18 cellular contexts compared by ENCODE assay signal in the genomic region with DNA sequence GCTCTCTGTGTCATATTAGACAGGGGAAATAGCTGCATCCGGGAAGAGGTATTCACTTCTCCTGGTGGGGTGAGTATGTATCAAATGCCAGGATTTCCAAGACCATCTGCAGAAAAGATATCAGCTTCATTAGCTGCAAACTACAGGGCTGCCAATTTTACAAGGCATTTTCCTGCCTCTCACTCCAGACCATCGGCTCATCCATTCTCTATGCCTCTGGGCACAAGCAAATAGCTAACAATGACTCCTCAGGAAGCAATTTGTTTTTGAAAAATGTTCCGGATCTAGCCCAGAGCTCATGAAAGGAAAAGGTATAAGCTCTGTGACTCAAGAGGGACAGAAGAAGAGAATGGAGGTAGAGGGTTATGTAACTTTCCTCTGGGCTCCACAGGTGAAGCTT. TPM values are rescaled to one million over a fixed set of nuclear protein-coding genes. Genes with fewer than 3 reads are reported as not detected.
DNase-seq lines count a peak whose midpoint lies in the region; ATAC-seq and TF ChIP-seq lines count a peak whose summit lies in the region.
"Had no signal": no experiment of that assay in that cellular context is flagged by ENCODE, and none has a peak within 500 bp of the region (broad histone marks: within the 10 kb centered on the region; RNA-seq: fewer than 3 reads in every experiment).

No MANE protein-coding gene starts in this region.

- H3K79me2 ChIP-seq in GM23248 (ENCODE audit: insufficient read depth) (no peaks in the 10 kb centered on the region), PC-3 (ENCODE audit: low read length) (no peaks in the 10 kb centered on the region)

- WGBS in GM23248 (ENCODE audit: low coverage in 1 of 2, low lambda C conversion rate in 2 of 2, missing lambda C conversion rate in 2 of 2), 2 experiments = 69 to 78% methylated on average over 3 of the region's 3 CpGs
- 48 to 62% methylated on average over 3 of the region's 3 CpGs for WGBS in heart right ventricle, 2 donors

- intact Hi-C loops in PC-3 (cut with micrococcal nuclease) = loop anchor here (1.0 kb wide), 2 partner anchors 9 to 13 kb away; no protein-coding TSS in a partner anchor
- intact Hi-C loops in gastrocnemius medialis (cut with DNase I; ENCODE audit: low total_unique reads) = no loop called here
- intact Hi-C loops in sciatic nerve (cut with DNase I) = no loop called here
- intact Hi-C loops in heart right ventricle (cut with DNase I) = no loop called here

- POLR2A ChIA-PET in PC-3 (lab: Charles Lee; ENCODE audit: unreplicated experiment) = interaction anchor here (0.5 to 1.1 kb wide), 7 partner anchors 8 to 1239 kb away, joined by 3 to 26 read pairs (median 4); no protein-coding TSS in a partner anchor

- H3K9ac ChIP-seq in GM23248 (no peak overlapping the region), PC-3 (ENCODE audit: low read length) (peak overlapping the region; percentile 21)

- H3K27ac ChIP-seq in GM23248 (no peak overlapping the region), PC-3 (ENCODE audit: low read length) (peak overlapping the region; percentile 84), gastrocnemius medialis (no peak overlapping the region), heart right ventricle (peak overlapping the region in 2 of 10 donors; percentile 2 to 63)

- ATAC-seq in PC-3 (peak; percentile 92), gastrocnemius medialis (no peak), sciatic nerve (no peak), heart right ventricle (no peak), HG02642 (IDR thresholded peaks at IDR 0.05; ENCODE audit: poor library complexity, unreplicated experiment) (no peak)
- ATAC-seq in central memory CD8-positive, alpha-beta T cell (replicated peaks; ENCODE audit: extremely low read depth, poor library complexity, severe bottlenecking) = no peak
- ATAC-seq: activated CD8-positive, alpha-beta T cell treated with anti-CD3 and anti-CD28 coated beads, Interleukin-2, amount 10 ng/mL, durations not matched to agents 7 days and 5 days; natural killer cell treated with Interleukin-12 subunit alpha and Interleukin-12 subunit beta and Interleukin-15 and Interleukin-18, amount 100 ng/mL, for 72 hours had no signal

- no peak overlapping the region for H3K4me3 ChIP-seq in GM23248
- no peak overlapping the region for H3K4me3 ChIP-seq in PC-3 (ENCODE audit: low read length)
- no peak overlapping the region for H3K4me3 ChIP-seq in gastrocnemius medialis
- H3K4me3 ChIP-seq in heart right ventricle = no peak overlapping the region
- H3K4me3 ChIP-seq: dorsolateral prefrontal cortex, lung, prostate gland had no signal

- no peaks in the 10 kb centered on the region for H4K20me1 ChIP-seq in GM23248 (ENCODE audit: insufficient read depth)
- no peaks in the 10 kb centered on the region for H4K20me1 ChIP-seq in PC-3 (ENCODE audit: low read length)

- H3K4me2 ChIP-seq in GM23248 (ENCODE audit: unreplicated experiment) (no peak overlapping the region), PC-3 (ENCODE audit: low read length) (peak overlapping the region; percentile 41)

- no peaks in the 10 kb centered on the region for H3K4me1 Mint-ChIP-seq in central memory CD8-positive, alpha-beta T cell

- BruUV-seq in PC-3 (replicated peaks; lab: Mats Ljungman, UMichigan) = no TSS peak

- CTCF ChIA-PET in PC-3 (lab: Charles Lee) = interaction anchor here (0.7 to 2.0 kb wide), 3 partner anchors 9 to 110 kb away, joined by 3 to 10 read pairs (median 8); no protein-coding TSS in a partner anchor

- H3F3A ChIP-seq in GM23248 (ENCODE audit: insufficient read depth) (no peaks in the 10 kb centered on the region), PC-3 (ENCODE audit: low read length, unreplicated experiment) (peaks cover 9% of the 10 kb centered on the region)

- peaks cover 36% of the 10 kb centered on the region for H3K36me3 Mint-ChIP-seq in central memory CD8-positive, alpha-beta T cell (ENCODE audit: insufficient read depth)

- H3K27ac Mint-ChIP-seq in central memory CD8-positive, alpha-beta T cell (ENCODE audit: low read depth) = peak overlapping the region; percentile 14
- H3K27ac Mint-ChIP-seq: activated CD8-positive, alpha-beta T cell treated with anti-CD3 and anti-CD28 coated beads, Interleukin-2, amount 10 ng/mL, durations not matched to agents 7 days and 5 days; activated T-helper 1 cell treated with anti-CD3 and anti-CD28 coated beads, Interleukin-12 subunit alpha, Interleukin-12 subunit beta, Interleukin-2, Interleukin-4 antibody, amounts not matched to agents 30 ng/mL and 10 ng/mL and 1 ng/mL, durations not matched to agents 14 hours and 24 hours and 36 hours; natural killer cell treated with Interleukin-12 subunit alpha and Interleukin-12 subunit beta and Interleukin-15 and Interleukin-18, amount 100 ng/mL, for 72 hours; stimulated activated naive CD8-positive, alpha-beta T cell treated with anti-CD3 and anti-CD28 coated beads, Interleukin-15, Interleukin-2, amounts not matched to agents 100 ng/mL and 50 ng/mL, for 24 hours had no signal

- H3K4me3 Mint-ChIP-seq in central memory CD8-positive, alpha-beta T cell = no peak overlapping the region
- H3K4me3 Mint-ChIP-seq: activated CD8-positive, alpha-beta T cell treated with anti-CD3 and anti-CD28 coated beads, Interleukin-2, amount 10 ng/mL, durations not matched to agents 7 days and 5 days; activated T-helper 1 cell treated with anti-CD3 and anti-CD28 coated beads, Interleukin-12 subunit alpha, Interleukin-12 subunit beta, Interleukin-2, Interleukin-4 antibody, amounts not matched to agents 30 ng/mL and 10 ng/mL and 1 ng/mL, durations not matched to agents 14 hours and 24 hours and 36 hours; natural killer cell treated with Interleukin-12 subunit alpha and Interleukin-12 subunit beta and Interleukin-15 and Interleukin-18, amount 100 ng/mL, for 72 hours; stimulated activated naive CD8-positive, alpha-beta T cell treated with anti-CD3 and anti-CD28 coated beads, Interleukin-15, Interleukin-2, amounts not matched to agents 100 ng/mL and 50 ng/mL, for 24 hours had no signal

- TF ChIP-seq CTCF in PC-3 (conservative IDR thresholded peaks at IDR 0.05; ENCODE audit: low read depth, low read length) = no peak
- TF ChIP-seq CTCF in gastrocnemius medialis (IDR thresholded peaks at IDR 0.05 in 4 of 5, conservative IDR thresholded peaks at IDR 0.05 in 1 of 5) = no peak
- TF ChIP-seq CTCF in heart right ventricle (IDR thresholded peaks at IDR 0.05) = no peak

- H3K4me1 ChIP-seq in GM23248 (ENCODE audit: insufficient read depth) = 0 out of 2 replicates have a peak, but pooled peaks cover 4% of the 10 kb centered on the region
- peaks cover 42% of the 10 kb centered on the region for H3K4me1 ChIP-seq in PC-3 (ENCODE audit: insufficient read depth, low read length)
- peaks cover 18 to 20% of the 10 kb centered on the region in 2 donors for H3K4me1 ChIP-seq in gastrocnemius medialis
- peaks cover 2 to 62% (median 36%) of the 10 kb centered on the region in 9 donors for H3K4me1 ChIP-seq in heart right ventricle

- DNase-seq in GM23248 (peak; percentile 59), PC-3 (peak; percentile 93), islet precursor cell (peak; percentile 59), gastrocnemius medialis (no peak), sciatic nerve (ENCODE audit: low spot score) (no peak), heart right ventricle (no peak)
- no peak for DNase-seq in central memory CD8-positive, alpha-beta T cell (ENCODE audit: low spot score in 2 of 2)
- DNase-seq: activated CD8-positive, alpha-beta T cell treated with anti-CD3 and anti-CD28 coated beads, Interleukin-2, amount 10 ng/mL, durations not matched to agents 7 days and 5 days; KG1; NCI-H1436; NCI-H510A had no signal

- in situ Hi-C loops in GM23248 (cut with MboI) = no loop called here
- in situ Hi-C loops in gastrocnemius medialis (cut with MboI; ENCODE audit: low sequenced_read_pairs in 4 of 4) = no loop called here

- H3K36me3 ChIP-seq in GM23248 (ENCODE audit: low read depth) (peaks cover 11% of the 10 kb centered on the region; the same call in 1 of the 2 replicates), PC-3 (ENCODE audit: low read depth, low read length) (peaks cover 54% of the 10 kb centered on the region), gastrocnemius medialis (peaks cover 5 to 61% of the 10 kb centered on the region in 2 donors), heart right ventricle (peaks cover 0 to 97% (median 25%) of the 10 kb centered on the region in 9 donors)
- H3K36me3 ChIP-seq: prostate gland had no signal

- H3K9me3 Mint-ChIP-seq in central memory CD8-positive, alpha-beta T cell = no peaks in the 10 kb centered on the region
- H3K9me3 Mint-ChIP-seq: activated T-helper 1 cell treated with anti-CD3 and anti-CD28 coated beads, Interleukin-12 subunit alpha, Interleukin-12 subunit beta, Interleukin-2, Interleukin-4 antibody, amounts not matched to agents 30 ng/mL and 10 ng/mL and 1 ng/mL, durations not matched to agents 14 hours and 24 hours and 36 hours; natural killer cell treated with Interleukin-12 subunit alpha and Interleukin-12 subunit beta and Interleukin-15 and Interleukin-18, amount 100 ng/mL, for 72 hours; stimulated activated naive CD8-positive, alpha-beta T cell treated with anti-CD3 and anti-CD28 coated beads, Interleukin-15, Interleukin-2, amounts not matched to agents 100 ng/mL and 50 ng/mL, for 24 hours had no signal

- H3K9me2 ChIP-seq in GM23248 (ENCODE audit: insufficient read depth) = no peaks in the 10 kb centered on the region
- no peaks in the 10 kb centered on the region for H3K9me2 ChIP-seq in PC-3 (replicated peaks; ENCODE audit: low read length)

- H3K9me3 ChIP-seq in GM23248 (ENCODE audit: low read depth) (no peaks in the 10 kb centered on the region), PC-3 (ENCODE audit: low read length) (no peaks in the 10 kb centered on the region), gastrocnemius medialis (no peaks in the 10 kb centered on the region), heart right ventricle (no peaks in the 10 kb centered on the region)
- H3K9me3 ChIP-seq: prostate gland had no signal

- no peak overlapping the region for H2AFZ ChIP-seq in GM23248
- no peak overlapping the region for H2AFZ ChIP-seq in PC-3 (ENCODE audit: low read length)

- H3K27me3 Mint-ChIP-seq in central memory CD8-positive, alpha-beta T cell = no peaks in the 10 kb centered on the region
- H3K27me3 Mint-ChIP-seq: natural killer cell treated with Interleukin-12 subunit alpha and Interleukin-12 subunit beta and Interleukin-15 and Interleukin-18, amount 100 ng/mL, for 72 hours; stimulated activated naive CD8-positive, alpha-beta T cell treated with anti-CD3 and anti-CD28 coated beads, Interleukin-15, Interleukin-2, amounts not matched to agents 100 ng/mL and 50 ng/mL, for 24 hours had no signal

- no peaks in the 10 kb centered on the region for H3K27me3 ChIP-seq in GM23248 (replicated peaks; ENCODE audit: insufficient read depth)
- no peaks in the 10 kb centered on the region for H3K27me3 ChIP-seq in PC-3 (ENCODE audit: low read length)
- H3K27me3 ChIP-seq in gastrocnemius medialis = no peaks in the 10 kb centered on the region
- no peaks in the 10 kb centered on the region for H3K27me3 ChIP-seq in heart right ventricle
- H3K27me3 ChIP-seq: dorsolateral prefrontal cortex had no signal

- TF ChIP-seq POLR2A in gastrocnemius medialis (IDR thresholded peaks at IDR 0.05) = no peak

RNA-seq across cellular contexts. Expression of gene ANGPTL7, which starts 41.8 kb away (rescaled TPM):
- not detected in 2 replicates for total RNA-seq in GM23248 (2014; rRNA removed; shearing (Covaris generic))
- polyA plus RNA-seq in GM23248 (2016; fragmentation: Nextera tagmentation; extraction: Ambion mirVana) (not detected in 2 replicates), heart right ventricle (under 1 TPM; 0.15 to 0.28 TPM)
- total RNA-seq in PC-3 (2014; rRNA removed) (not detected in 2 replicates), gastrocnemius medialis (10 to 100 TPM in 1 of 4 donors, 1 to 10 TPM in 2, under 1 TPM in 1; 0.56 to 30.7 (median 3.3) TPM), sciatic nerve (159 TPM), heart right ventricle (1 to 10 TPM in 3 of 10 donors, under 1 TPM in 5, not detected in 2; 0.17 to 2.3 (median 0.89) TPM)
- total RNA-seq: activated CD8-positive, alpha-beta T cell treated with anti-CD3 and anti-CD28 coated beads, Interleukin-2, amount 10 ng/mL, durations not matched to agents 7 days and 5 days; activated T-helper 1 cell treated with anti-CD3 and anti-CD28 coated beads, Interleukin-12 subunit alpha, Interleukin-12 subunit beta, Interleukin-2, Interleukin-4 antibody, amounts not matched to agents 30 ng/mL and 10 ng/mL and 1 ng/mL, durations not matched to agents 14 hours and 24 hours and 36 hours; natural killer cell treated with Interleukin-12 subunit alpha and Interleukin-12 subunit beta and Interleukin-15 and Interleukin-18, amount 100 ng/mL, for 72 hours had no signal

RNA-seq across cellular contexts. Expression of gene EXOSC10, which starts 47.7 kb away (rescaled TPM):
- 45.4 and 60.8 TPM in 2 replicates for total RNA-seq in GM23248 (2014; rRNA removed; shearing (Covaris generic))
- polyA plus RNA-seq in GM23248 (2016; fragmentation: Nextera tagmentation; extraction: Ambion mirVana) = 50.9 and 51.2 TPM in 2 replicates
- total RNA-seq in PC-3 (2014; rRNA removed) = 95.9 and 96.3 TPM in 2 replicates
- 10 to 100 TPM; 26.5 to 44.4 (median 40.3) TPM for total RNA-seq in gastrocnemius medialis
- 81.8 TPM for total RNA-seq in sciatic nerve
- total RNA-seq in heart right ventricle = 10 to 100 TPM; 18.4 to 26.5 (median 21.4) TPM
- polyA plus RNA-seq in heart right ventricle = 10 to 100 TPM; 20.3 to 34.7 TPM

Comparison
In these comparisons a context has a peak if more than half of its experiments do, and no peak if none do; other contexts are left out.
1. DNase-seq: peak in GM23248 (single experiment), PC-3 (single experiment) and islet precursor cell (single experiment); none in central memory CD8-positive, alpha-beta T cell (0 of 2), gastrocnemius medialis (0 of 2), sciatic nerve (single experiment) and heart right ventricle (0 of 2).